1 cellular context compared by ENCODE assay signal in the genomic region with DNA sequence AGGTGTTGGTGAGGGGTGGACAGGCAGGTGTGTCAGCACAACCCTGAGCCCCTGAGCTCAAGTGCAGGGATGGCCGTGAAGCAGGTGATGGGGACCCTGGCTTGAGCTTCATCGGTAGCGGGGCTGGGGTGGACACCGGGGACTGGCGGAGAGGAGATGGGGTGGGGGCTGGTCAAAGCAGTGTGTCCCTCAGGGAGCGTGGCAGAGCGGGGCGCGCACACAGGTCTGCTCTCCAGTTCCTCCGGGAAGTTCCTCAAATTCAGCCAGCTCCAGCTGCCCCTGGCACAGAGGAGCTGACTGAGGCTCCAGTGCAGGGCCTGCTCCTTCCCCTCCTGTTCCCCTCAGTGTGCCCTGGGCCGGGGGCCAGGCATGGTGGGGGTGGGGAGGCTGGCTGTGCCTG. TPM values are rescaled to one million over a fixed set of nuclear protein-coding genes. Genes with fewer than 3 reads are reported as not detected.
"Had no signal": no experiment of that assay in that cellular context is flagged by ENCODE, and none has a peak within 500 bp of the region (broad histone marks: within the 10 kb centered on the region; RNA-seq: fewer than 3 reads in every experiment).

No MANE protein-coding gene starts in this region.

RNA-seq across cellular contexts. Expression of gene RIMBP3B, which starts 19.7 kb away (rescaled TPM):
- total RNA-seq: HT-29 had no signal
